7 cellular contexts compared by ENCODE assay signal in genomic region chr1:45583264-45583665, GRCh38. TPM values are rescaled to one million over a fixed set of nuclear protein-coding genes. Genes with fewer than 3 reads are reported as not detected.
DNase-seq lines count a peak whose midpoint lies in the region; ATAC-seq, FAIRE-seq and TF ChIP-seq lines count a peak whose summit lies in the region.

No MANE protein-coding gene starts in this region.

- H3K9ac ChIP-seq in GM12878 (ENCODE audit: control insufficient read depth, insufficient read depth, low read length), result peak overlapping the region; percentile 98

- POLR2A ChIA-PET in GM12878 (lab: Charles Lee), result interaction anchor here (0.5 to 3.7 kb wide), 27 partner anchors 10 to 852 kb away, joined by 3 to 35 read pairs (median 5); partner anchors contain the start of genes AKR1A1, CCDC163, GPBP1L1 and IPP

- DNase-seq in NCI-H187 treated with DMSO at 0.1 percent for 48 hours (lab: John Stamatoyannopoulos, UW) (peak; percentile 78), T-helper 9 cell (peak; percentile 86), GM12878 (ENCODE audit: low read depth, low spot score) (peak; percentile 98), hypothalamus (lab: John Stamatoyannopoulos, UW) (peak in 50 of 51 donors; percentile 39 to 97 (median 87)), retina (peak; percentile 97)

- in situ Hi-C loops in GM12878 (cut with MboI), result loop anchor here (5.0 kb wide), 1 partner anchor 571 kb away; the partner anchor contains the start of genes HECTD3 and UROD

- peaks cover 12% of the 10 kb centered on the region; the same call in 1 of the 2 replicates for H3K4me1 ChIP-seq in GM12878 (ENCODE audit: control insufficient read depth, insufficient read depth, low read length)

- peak overlapping the region; percentile 87 for H3K4me2 ChIP-seq in GM12878 (ENCODE audit: control insufficient read depth, insufficient read depth)

- SMC1A ChIA-PET in GM12878 (lab: Charles Lee; ENCODE audit: uncharacterized antibody, unreplicated experiment), result interaction anchor here (1.2 to 6.2 kb wide), 18 partner anchors 9 to 572 kb away, joined by 3 to 35 read pairs (median 7); partner anchors contain the start of genes AKR1A1, CCDC163, HECTD3 and MMACHC

- TSS peak; percentile 81 for BruUV-seq in GM12878 (replicated peaks; lab: Mats Ljungman, UMichigan)

- no peaks in the 10 kb centered on the region for H3K9me3 ChIP-seq in GM12878 (replicated peaks; ENCODE audit: control insufficient read depth, insufficient read depth, low read length)

- intact Hi-C loops in GM12878 (cut with micrococcal nuclease; ENCODE audit: unreplicated experiment), result loop anchor here (2.0 to 10.0 kb wide), 2 partner anchors 104 to 568 kb away; partner anchors contain the start of genes GPBP1L1, HECTD3 and UROD

- 1% methylated on average over 19 of the region's 19 CpGs for WGBS in GM12878 (ENCODE audit: insufficient coverage, insufficient replicate concordance, low lambda C conversion rate, missing lambda C conversion rate)

- no peak for TF ChIP-seq RAD21 in GM12878 (IDR thresholded peaks at IDR 0.05; ENCODE audit: insufficient read depth, low read depth, low read length)

- no peaks in the 10 kb centered on the region for H3K27me3 ChIP-seq in GM12878 (replicated peaks in 1 of 2; ENCODE audit: control insufficient read depth in 2 of 2, insufficient read depth in 2 of 2, low read length in 1 of 2)

- CTCF ChIA-PET in GM12878 (lab: Yijun Ruan, JAX), result interaction anchor here (0.8 to 7.8 kb wide), 14 partner anchors 9 to 852 kb away, joined by 3 to 70 read pairs (median 4); partner anchors contain the start of genes PRDX1 and RNU5D-1

- TF ChIP-seq EP300 in GM12878 (IDR thresholded peaks at IDR 0.05; ENCODE audit: borderline replicate concordance in 1 of 2, control insufficient read depth in 1 of 2, low read depth in 2 of 2, low read length in 2 of 2), result no peak

- ATAC-seq in GM18502 (IDR thresholded peaks at IDR 0.05; ENCODE audit: poor library complexity, unreplicated experiment), result peak; percentile 74
- ATAC-seq in HG02970 (IDR thresholded peaks at IDR 0.05; ENCODE audit: low FRiP score, unreplicated experiment), result peak; percentile 60
- peak; percentile 89 for ATAC-seq in GM12878

- no peak for TF ChIP-seq CTCF in GM12878 (IDR thresholded peaks at IDR 0.05 in 2 of 3, conservative IDR thresholded peaks at IDR 0.05 in 1 of 3; ENCODE audit: control insufficient read depth in 2 of 3, extremely low read depth in 1 of 3, insufficient read depth in 1 of 3, low read depth in 3 of 3, low read length in 3 of 3)

- H4K20me1 ChIP-seq in GM12878 (ENCODE audit: control insufficient read depth, insufficient read depth), result peaks cover 4% of the 10 kb centered on the region; the same call in 1 of the 2 replicates

- FAIRE-seq in GM12878 (lab: Jason Lieb, UNC), result peak; percentile 98

- RAD21 ChIA-PET in GM12878 (lab: Charles Lee; ENCODE audit: unreplicated experiment), result interaction anchor here (0.7 to 6.3 kb wide), 16 partner anchors 13 to 297 kb away, joined by 3 to 41 read pairs (median 8); partner anchors contain the start of genes AKR1A1, CCDC163, GPBP1L1 and MMACHC

- H3K36me3 ChIP-seq in GM12878 (ENCODE audit: control insufficient read depth in 2 of 2, insufficient read depth in 2 of 2, low read length in 1 of 2), result no peaks in the 10 kb centered on the region

- H2AFZ ChIP-seq in GM12878 (ENCODE audit: control insufficient read depth, low read depth, low read length), result peak overlapping the region; percentile 98

- H3K27ac ChIP-seq in GM12878 (ENCODE audit: control insufficient read depth, insufficient read depth), result peak overlapping the region; percentile 97

- TF ChIP-seq POLR2A in GM12878 (IDR thresholded peaks at IDR 0.05; ENCODE audit: low read depth, low read length), result no peak

- H3K79me2 ChIP-seq in GM12878 (ENCODE audit: control insufficient read depth, insufficient read depth, low read length), result peaks cover 43% of the 10 kb centered on the region

- peak overlapping the region; percentile 94 for H3K4me3 ChIP-seq in GM12878

TF ChIP-seq in GM12878, 131 proteins besides CTCF, POLR2A, EP300 and RAD21 (continues in another document):
- TF ChIP-seq SPI1 (IDR thresholded peaks at IDR 0.05; ENCODE audit: borderline replicate concordance, insufficient read depth, low read depth, low read length) (no peak), CHD1 (IDR thresholded peaks at IDR 0.05; ENCODE audit: low read depth, low read length) (no peak), MAX (IDR thresholded peaks at IDR 0.05; ENCODE audit: low read depth, low read length) (peak; percentile 10; the same call in 1 of the 2 replicates), LARP7 (IDR thresholded peaks at IDR 0.05) (no peak), SREBF2 (IDR thresholded peaks at IDR 0.05; ENCODE audit: low read length) (no peak)

RNA-seq across cellular contexts. Expression of gene NASP, which starts 0.6 kb away (rescaled TPM):
- 189 and 195 TPM in 2 replicates for total RNA-seq in GM12878 (2013; cell fraction: nucleolus; rRNA removed)
- total RNA-seq in GM12878 (2014; rRNA removed), result 177 and 183 TPM in 2 replicates
- 276 and 278 TPM in 2 replicates for total RNA-seq in GM12878 (2014; rRNA removed; fragmentation: Illumina TruSeq; extraction: Trizol)
- 180 and 184 TPM in 2 replicates for total RNA-seq in GM12878 (2021)
- polyA plus RNA-seq in GM12878 (2011; ENCODE audit: low read depth), result 98.4 TPM
- 187 and 191 TPM in 2 replicates for polyA plus RNA-seq in GM12878 (2011; rRNA removed)
- 127 and 155 TPM in 2 replicates for polyA plus RNA-seq in GM12878 (2011; cell fraction: cytosol; rRNA removed)
- 201 and 270 TPM in 2 replicates for polyA plus RNA-seq in GM12878 (2011; cell fraction: nucleus; rRNA removed)
- polyA plus RNA-seq in GM12878 (2012), result 117 and 125 TPM in 2 replicates
- 321 and 355 TPM in 2 replicates for polyA plus RNA-seq in GM12878 (2014; fragmentation: Illumina TruSeq; extraction: Trizol)
- 100 to 1,000 TPM; 111 to 175 TPM for polyA plus RNA-seq in GM12878 (2014; fragmentation: Nextera tagmentation; extraction: Ambion mirVana)
- polyA plus RNA-seq in GM12878 (2014; rRNA removed), result 195 and 220 TPM in 2 replicates
- polyA plus RNA-seq in GM12878 (2016; fragmentation: Nextera tagmentation; extraction: Ambion mirVana), result 100 to 1,000 TPM; 234 to 238 TPM
- polyA minus RNA-seq in GM12878 (2011; rRNA and poly(A)+ RNA removed), result 143 and 157 TPM in 2 replicates
- 77.1 and 87.6 TPM in 2 replicates for polyA minus RNA-seq in GM12878 (2011; cell fraction: cytosol; rRNA and poly(A)+ RNA removed)
- polyA minus RNA-seq in GM12878 (2011; cell fraction: nucleus; rRNA and poly(A)+ RNA removed), result 68.7 and 103 TPM in 2 replicates

RNA-seq across cellular contexts. Expression of gene AKR1A1, which starts 32.6 kb away (rescaled TPM):
- 82.3 and 85.2 TPM in 2 replicates for total RNA-seq in GM12878 (2013; cell fraction: nucleolus; rRNA removed)
- total RNA-seq in GM12878 (2014; rRNA removed) (208 and 209 TPM in 2 replicates), GM12878 (2014; rRNA removed; fragmentation: Illumina TruSeq; extraction: Trizol) (187 and 189 TPM in 2 replicates), GM12878 (2021) (259 and 260 TPM in 2 replicates)
- 223 TPM for polyA plus RNA-seq in GM12878 (2011; ENCODE audit: low read depth)
- polyA plus RNA-seq in GM12878 (2011; rRNA removed) (243 and 335 TPM in 2 replicates), GM12878 (2014; fragmentation: Illumina TruSeq; extraction: Trizol) (182 and 222 TPM in 2 replicates), GM12878 (2014; fragmentation: Nextera tagmentation; extraction: Ambion mirVana) (100 to 1,000 TPM; 199 to 200 TPM), GM12878 (2014; rRNA removed) (253 and 265 TPM in 2 replicates), GM12878 (2016; fragmentation: Nextera tagmentation; extraction: Ambion mirVana) (100 to 1,000 TPM; 309 to 334 TPM)
- polyA plus RNA-seq in GM12878 (2011; cell fraction: cytosol; rRNA removed), result 422 and 450 TPM in 2 replicates
- polyA plus RNA-seq in GM12878 (2011; cell fraction: nucleus; rRNA removed), result 238 and 249 TPM in 2 replicates
- 188 and 204 TPM in 2 replicates for polyA plus RNA-seq in GM12878 (2012)
- polyA minus RNA-seq in GM12878 (2011; rRNA and poly(A)+ RNA removed), result 265 and 347 TPM in 2 replicates
- polyA minus RNA-seq in GM12878 (2011; cell fraction: cytosol; rRNA and poly(A)+ RNA removed), result 80.9 and 94.5 TPM in 2 replicates
- 56.6 and 85.1 TPM in 2 replicates for polyA minus RNA-seq in GM12878 (2011; cell fraction: nucleus; rRNA and poly(A)+ RNA removed)

RNA-seq across cellular contexts. Expression of gene CCDC17, which starts 40.6 kb away (rescaled TPM):
- total RNA-seq in GM12878 (2013; cell fraction: nucleolus; rRNA removed), result 11.5 and 12.1 TPM in 2 replicates
- total RNA-seq in GM12878 (2014; rRNA removed) (1.1 and 1.8 TPM in 2 replicates), GM12878 (2014; rRNA removed; fragmentation: Illumina TruSeq; extraction: Trizol) (0.64 and 0.76 TPM in 2 replicates), GM12878 (2021) (1.7 and 1.9 TPM in 2 replicates)
- 0.38 TPM for polyA plus RNA-seq in GM12878 (2011; ENCODE audit: low read depth)
- polyA plus RNA-seq in GM12878 (2011; rRNA removed) (0.46 and 0.87 TPM in 2 replicates), GM12878 (2014; fragmentation: Illumina TruSeq; extraction: Trizol) (0.24 and 0.40 TPM in 2 replicates), GM12878 (2014; fragmentation: Nextera tagmentation; extraction: Ambion mirVana) (under 1 TPM; 0.15 to 0.32 TPM), GM12878 (2014; rRNA removed) (1.2 and 1.6 TPM in 2 replicates), GM12878 (2016; fragmentation: Nextera tagmentation; extraction: Ambion mirVana) (under 1 TPM; 0.16 to 0.62 TPM)
- polyA plus RNA-seq in GM12878 (2011; cell fraction: cytosol; rRNA removed), result 0.75 and 1.0 TPM in 2 replicates
- polyA plus RNA-seq in GM12878 (2011; cell fraction: nucleus; rRNA removed), result 7.8 and 9.1 TPM in 2 replicates
- polyA plus RNA-seq in GM12878 (2012), result 0.62 and 0.67 TPM in 2 replicates
- 2.0 and 3.1 TPM in 2 replicates for polyA minus RNA-seq in GM12878 (2011; rRNA and poly(A)+ RNA removed)
- polyA minus RNA-seq in GM12878 (2011; cell fraction: cytosol; rRNA and poly(A)+ RNA removed), result not detected in 2 replicates
- polyA minus RNA-seq in GM12878 (2011; cell fraction: nucleus; rRNA and poly(A)+ RNA removed), result 2.9 and 6.4 TPM in 2 replicates

Comparison
In these comparisons a context has a peak if more than half of its experiments do, and no peak if none do; other contexts are left out.
1. Peak in every context shown above with its lines: DNase-seq, ATAC-seq, H3K4me3 ChIP-seq and H3K27ac ChIP-seq.